Comparison of ENCODE assay signal across 10 cellular contexts in the genomic region with DNA sequence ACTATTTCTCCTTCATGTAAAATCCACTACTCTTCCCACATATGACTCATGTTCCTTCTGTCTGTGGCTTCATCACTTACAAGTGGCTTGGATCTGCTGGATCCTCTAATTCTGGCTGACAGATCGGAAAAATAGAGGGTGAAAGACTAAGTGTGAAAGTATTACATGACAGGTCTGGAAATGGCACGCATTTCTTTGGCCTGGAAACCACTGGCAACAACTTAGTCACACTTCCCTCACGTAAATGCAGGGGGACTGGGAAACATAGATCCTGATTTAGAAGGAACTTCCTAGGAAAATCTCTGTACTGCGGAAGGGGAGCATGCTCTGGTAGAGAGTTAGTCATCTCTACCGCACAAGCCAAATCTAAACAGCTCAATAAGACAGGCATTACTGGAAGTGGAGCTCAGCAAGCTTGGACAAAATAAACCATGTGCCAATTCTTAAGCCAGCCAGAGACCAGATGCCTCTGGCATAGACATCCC.
DNase-seq lines count a peak whose midpoint lies in the region; ATAC-seq and TF ChIP-seq lines count a peak whose summit lies in the region.
"Had no signal": no experiment of that assay in that cellular context is flagged by ENCODE, and none has a peak within 500 bp of the region (broad histone marks: within the 10 kb centered on the region; RNA-seq: fewer than 3 reads in every experiment).

No MANE protein-coding gene starts in this region.

- H3K27me3 ChIP-seq in RWPE2 (ENCODE audit: insufficient read depth, poor library complexity, severe bottlenecking) (no peaks in the 10 kb centered on the region), adrenal gland (no peaks in the 10 kb centered on the region)

- DNase-seq in COLO829 (ENCODE audit: low spot score) (peak; percentile 2), RWPE2 (ENCODE audit: low spot score) (peak; percentile 73), fibroblast of peridontal ligament (ENCODE audit: extremely low read depth) (peak; percentile 100), posterior vena cava (ENCODE audit: low spot score) (peak; percentile 77), adrenal gland (no peak), DMS79 (lab: John Stamatoyannopoulos, UW) (no peak)
- DNase-seq in activated CD4-positive, alpha-beta T cell treated with anti-CD3 and anti-CD28 coated beads for 1 hour, result no peak
- DNase-seq: DMS53, glutamatergic neuron had no signal

- H3K36me3 ChIP-seq in RWPE2 (ENCODE audit: low read depth) (no peaks in the 10 kb centered on the region), adrenal gland (replicated peaks in 1 of 2) (no peaks in the 10 kb centered on the region)

- no peak overlapping the region for H3K4me3 ChIP-seq in RWPE2 (ENCODE audit: severe bottlenecking)
- H3K4me3 ChIP-seq in adrenal gland, result no peak overlapping the region

- 77 to 86% (median 84%) methylated on average over 5 of the region's 5 CpGs for WGBS in adrenal gland, 4 donors

- H3K27ac ChIP-seq in RWPE2 (ENCODE audit: poor library complexity, severe bottlenecking) (peak overlapping the region; percentile 85), adrenal gland (peak overlapping the region in 1 of 5 donors; percentile 6)

- H3K9me3 ChIP-seq in RWPE2 (ENCODE audit: severe bottlenecking), result no peaks in the 10 kb centered on the region
- no peaks in the 10 kb centered on the region for H3K9me3 ChIP-seq in adrenal gland (replicated peaks in 1 of 3)

- intact Hi-C loops in posterior vena cava (cut with DNase I), result no loop called here
- intact Hi-C loops in adrenal gland (cut with DNase I), result no loop called here

- ATAC-seq in RWPE2 (ENCODE audit: low read depth), result peak; percentile 95
- no peak for ATAC-seq in HG03520 (IDR thresholded peaks at IDR 0.05; ENCODE audit: unreplicated experiment)

- TF ChIP-seq CTCF in RWPE2 (IDR thresholded peaks at IDR 0.05; ENCODE audit: poor library complexity, severe bottlenecking), result no peak
- no peak for TF ChIP-seq CTCF in adrenal gland (IDR thresholded peaks at IDR 0.05)

- H3K4me1 ChIP-seq in RWPE2 (ENCODE audit: insufficient read depth, poor library complexity, severe bottlenecking) (peaks cover 25% of the 10 kb centered on the region), adrenal gland (replicated peaks in 1 of 2) (no peaks in the 10 kb centered on the region)

- no peak for TF ChIP-seq POLR2A in adrenal gland (IDR thresholded peaks at IDR 0.05)

Comparison
In these comparisons a context has a peak if more than half of its experiments do, and no peak if none do; other contexts are left out.
1. DNase-seq: peak in COLO829 (single experiment), RWPE2 (single experiment), fibroblast of peridontal ligament (single experiment) and posterior vena cava (single experiment); none in adrenal gland (0 of 7), activated CD4-positive, alpha-beta T cell treated with anti-CD3 and anti-CD28 coated beads for 1 hour (single experiment) and DMS79 (single experiment).